9 cellular contexts compared by ENCODE assay signal in the genomic region with DNA sequence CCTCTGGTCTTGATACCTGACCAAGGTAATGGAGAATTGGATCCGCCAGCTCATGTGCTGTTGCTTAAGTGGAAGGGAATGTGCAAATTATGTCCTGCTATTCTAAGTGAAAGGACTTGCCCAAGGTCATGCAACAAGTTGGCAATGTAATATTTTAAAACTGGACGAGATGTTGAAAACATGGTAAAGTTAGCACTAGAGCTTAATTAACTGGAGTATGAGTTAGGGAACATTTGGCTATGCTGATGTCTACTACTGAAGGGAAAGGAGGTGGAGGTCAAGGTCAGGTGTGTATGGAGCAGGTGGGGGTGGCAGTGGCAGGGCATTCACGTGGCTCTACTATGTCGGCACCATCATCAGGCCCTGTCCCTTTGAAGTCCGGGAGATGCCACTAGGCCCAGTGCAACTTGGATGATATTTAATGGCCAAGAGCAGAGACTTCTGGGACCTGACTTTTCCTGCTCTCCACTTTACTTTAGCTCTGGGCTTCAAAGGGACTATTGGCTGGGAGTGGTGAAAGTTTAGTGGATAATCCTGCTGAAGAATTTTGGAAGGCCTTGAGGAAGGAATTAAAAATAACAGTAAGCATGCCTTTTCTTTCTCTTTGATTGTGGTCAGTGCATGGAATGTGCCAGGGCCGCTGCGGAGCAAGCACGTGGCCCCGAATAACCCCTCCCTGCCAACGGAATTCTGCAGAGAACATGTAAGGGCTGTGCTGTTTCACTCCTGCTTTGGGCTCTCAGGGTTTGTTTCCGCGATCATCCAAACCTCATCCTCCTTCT. TPM values are rescaled to one million over a fixed set of nuclear protein-coding genes. Genes with fewer than 3 reads are reported as not detected.
A peak's percentile ranks its signal among the peaks of the same experiment; 100 is the strongest.
DNase-seq lines count a peak whose midpoint lies in the region; ATAC-seq and TF ChIP-seq lines count a peak whose summit lies in the region.
"Had no signal": no experiment of that assay in that cellular context is flagged by ENCODE, and none has a peak within 500 bp of the region (broad histone marks: within the 10 kb centered on the region; RNA-seq: fewer than 3 reads in every experiment).

No MANE protein-coding gene starts in this region.

- intact Hi-C loops in activated CD4-positive, alpha-beta T cell treated with anti-CD3 and anti-CD28 coated beads, Interleukin-2, amount 10 ng/mL, durations not matched to agents 24 days and 14 days (cut with micrococcal nuclease): loop anchor here (5.0 kb wide), 1 partner anchor 133 kb away; no protein-coding TSS in a partner anchor
- intact Hi-C loops in thyroid gland (cut with DNase I): no loop called here

- H3K4me1 Mint-ChIP-seq in activated CD4-positive, alpha-beta T cell treated with anti-CD3 and anti-CD28 coated beads, Interleukin-2, amount 10 ng/mL, durations not matched to agents 24 days and 14 days: peaks cover 92% of the 10 kb centered on the region
- peaks cover 94 to 95% of the 10 kb centered on the region in 2 donors for H3K4me1 Mint-ChIP-seq in immature natural killer cell

- peak overlapping the region; percentile 96 for H3K27ac Mint-ChIP-seq in activated CD4-positive, alpha-beta T cell treated with anti-CD3 and anti-CD28 coated beads, Interleukin-2, amount 10 ng/mL, durations not matched to agents 24 days and 14 days
- peak overlapping the region in 4 of 6 donors; percentile 26 to 81 (median 41) for H3K27ac Mint-ChIP-seq in immature natural killer cell

- H3K9me3 Mint-ChIP-seq in activated CD4-positive, alpha-beta T cell treated with anti-CD3 and anti-CD28 coated beads, Interleukin-2, amount 10 ng/mL, durations not matched to agents 24 days and 14 days: no peaks in the 10 kb centered on the region
- H3K9me3 Mint-ChIP-seq in immature natural killer cell: no peaks in the 10 kb centered on the region

- H3K4me3 Mint-ChIP-seq in activated CD4-positive, alpha-beta T cell treated with anti-CD3 and anti-CD28 coated beads, Interleukin-2, amount 10 ng/mL, durations not matched to agents 24 days and 14 days: peak overlapping the region; percentile 63
- H3K4me3 Mint-ChIP-seq in immature natural killer cell: peak overlapping the region; percentile 7 to 77 (median 60)

- 41 to 47% methylated on average over 12 of the region's 12 CpGs for WGBS in thyroid gland, 2 donors

- no peak for TF ChIP-seq CTCF in thyroid gland (IDR thresholded peaks at IDR 0.05)

- no peak for DNase-seq in activated CD4-positive, alpha-beta T cell treated with anti-CD3 and anti-CD28 coated beads, Interleukin-2, amount 10 ng/mL, durations not matched to agents 24 days and 14 days
- DNase-seq in activated CD4-positive, alpha-beta T cell treated with anti-CD3 and anti-CD28 coated beads for 48 hours: no peak
- DNase-seq in amniotic epithelial cell (ENCODE audit: low read depth) (peak; percentile 96), immature natural killer cell (no peak), thyroid gland (peak; percentile 76 to 80), NCI-H1930 (lab: John Stamatoyannopoulos, UW) (no peak)
- no peak for DNase-seq in NK-92 treated with Interleukin-12 subunit alpha and Interleukin-12 subunit beta, amount 100 ng/mL, for 24 hours (lab: John Stamatoyannopoulos, UW)

- H3K27me3 Mint-ChIP-seq in activated CD4-positive, alpha-beta T cell treated with anti-CD3 and anti-CD28 coated beads, Interleukin-2, amount 10 ng/mL, durations not matched to agents 24 days and 14 days: no peaks in the 10 kb centered on the region
- H3K27me3 Mint-ChIP-seq in immature natural killer cell (ENCODE audit: low read depth in 3 of 3): peaks cover 4 to 28% (median 11%) of the 10 kb centered on the region in 3 donors

- H3K4me3 ChIP-seq in thyroid gland (replicated peaks in 1 of 3): no peak overlapping the region

- peaks cover 84 to 97% of the 10 kb centered on the region in 2 donors for H3K4me1 ChIP-seq in thyroid gland

- peak overlapping the region; percentile 62 to 71 (median 65) for H3K27ac ChIP-seq in thyroid gland
- H3K27ac ChIP-seq: WERI-Rb-1 had no signal

- no peaks in the 10 kb centered on the region for H3K9me3 ChIP-seq in thyroid gland

- peak in 1 of 2 donors; percentile 21 for TF ChIP-seq POLR2A in thyroid gland (IDR thresholded peaks at IDR 0.05)

- no peaks in the 10 kb centered on the region for H3K36me3 ChIP-seq in thyroid gland
- H3K36me3 ChIP-seq: WERI-Rb-1 had no signal

- peaks cover 73% of the 10 kb centered on the region for H3K36me3 Mint-ChIP-seq in activated CD4-positive, alpha-beta T cell treated with anti-CD3 and anti-CD28 coated beads, Interleukin-2, amount 10 ng/mL, durations not matched to agents 24 days and 14 days (ENCODE audit: low read depth)
- peaks cover 0 to 14% (median 11%) of the 10 kb centered on the region in 3 donors for H3K36me3 Mint-ChIP-seq in immature natural killer cell

- H3K27me3 ChIP-seq in thyroid gland: no peaks in the 10 kb centered on the region

- no peak for ATAC-seq in HG03457 (IDR thresholded peaks at IDR 0.05; ENCODE audit: unreplicated experiment)

RNA-seq across cellular contexts. Expression of a gene that starts 14.9 kb away (rescaled TPM):
- total RNA-seq in activated CD4-positive, alpha-beta T cell treated with anti-CD3 and anti-CD28 coated beads, Interleukin-2, amount 10 ng/mL, durations not matched to agents 24 days and 14 days: 59.9 and 61.6 TPM in 2 replicates
- polyA plus RNA-seq in immature natural killer cell: 10 to 100 TPM in 2 of 3 donors, 1 to 10 TPM in 1; 8.9 to 11.9 (median 10.0) TPM
- 10 to 100 TPM; 33.6 to 66.5 (median 47.3) TPM for total RNA-seq in thyroid gland

Comparison
In these comparisons a context has a peak if more than half of its experiments do, and no peak if none do; other contexts are left out.
1. DNase-seq: peak in amniotic epithelial cell (single experiment) and thyroid gland (2 of 2); none in activated CD4-positive, alpha-beta T cell treated with anti-CD3 and anti-CD28 coated beads, Interleukin-2, amount 10 ng/mL, durations not matched to agents 24 days and 14 days (single experiment), activated CD4-positive, alpha-beta T cell treated with anti-CD3 and anti-CD28 coated beads for 48 hours (single experiment), immature natural killer cell (0 of 3), NK-92 treated with Interleukin-12 subunit alpha and Interleukin-12 subunit beta, amount 100 ng/mL, for 24 hours (single experiment) and NCI-H1930 (0 of 2).